Comparison of ENCODE assay signal across 30 cellular contexts in the genomic region with DNA sequence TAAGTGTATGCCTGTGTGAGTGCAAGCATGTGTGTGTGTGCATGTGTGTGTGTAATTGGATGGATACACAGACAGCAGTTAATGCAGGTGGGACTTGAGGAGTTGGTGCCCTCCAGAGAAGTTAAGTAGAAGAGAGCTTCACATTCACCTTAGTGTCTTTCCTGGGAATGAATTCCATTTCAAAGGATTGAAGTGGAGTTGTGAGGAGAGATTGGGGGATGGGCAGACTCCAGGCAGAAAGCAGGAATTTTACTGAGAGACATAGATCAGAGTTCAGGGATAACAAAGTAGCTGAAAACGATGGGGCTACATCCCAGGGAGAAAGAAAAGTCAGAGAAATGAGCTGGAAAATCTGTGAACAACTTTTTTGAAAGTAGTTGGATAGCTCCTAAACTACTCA.
DNase-seq lines count a peak whose midpoint lies in the region; ATAC-seq, FAIRE-seq and TF ChIP-seq lines count a peak whose summit lies in the region.
"Had no signal": no experiment of that assay in that cellular context is flagged by ENCODE, and none has a peak within 500 bp of the region (broad histone marks: within the 10 kb centered on the region; RNA-seq: fewer than 3 reads in every experiment).

No MANE protein-coding gene starts in this region.

- TF ChIP-seq RAD21 in H1 (IDR thresholded peaks at IDR 0.05 in 1 of 2, conservative IDR thresholded peaks at IDR 0.05 in 1 of 2; ENCODE audit: low read depth in 2 of 2, low read length in 2 of 2) = no peak

- H2BK20ac ChIP-seq in H1 (ENCODE audit: low read length) = 0 out of 2 replicates have a peak overlapping the region, but pooled peaks have one; percentile 51

- H3K4me1 Mint-ChIP-seq in neural progenitor cell = peaks cover 8% of the 10 kb centered on the region
- H3K4me1 Mint-ChIP-seq: CD14-positive monocyte; CD4-positive, alpha-beta memory T cell; CD4-positive, CD25-positive, alpha-beta regulatory T cell; CD8-positive, alpha-beta memory T cell had no signal

- peak; percentile 58 for DNase-seq in H7
- peak in 1 of 2 experiments; percentile 37 for DNase-seq in H1 (ENCODE audit: low read depth in 1 of 2, low spot score in 2 of 2)
- DNase-seq in neural progenitor cell (ENCODE audit: low spot score) = peak; percentile 5
- DNase-seq in RWPE1 (ENCODE audit: low spot score) = no peak
- DNase-seq: 8988T; ACHN; BE2C; C1 segment of cervical spinal cord; CD4-positive, alpha-beta memory T cell; CD4-positive, CD25-positive, alpha-beta regulatory T cell; CD8-positive, alpha-beta memory T cell; COR-L47; DMS 273 treated with DMSO at 0.1 percent for 48 hours; DMS153; DMS53; DMS79; DND-41; EL; GDM1 had no signal

- H3K4me1 ChIP-seq in H1 (replicated peaks in 1 of 4; ENCODE audit: control insufficient read depth in 3 of 4, insufficient read depth in 4 of 4, low read length in 3 of 4) = peaks cover 0 to 7% (median 1%) of the 10 kb centered on the region in 4 experiments; a peak in 3 of 7 replicates
- H3K4me1 ChIP-seq in iPS-18a (ENCODE audit: control insufficient read depth, low read depth, low read length) = peaks cover 10% of the 10 kb centered on the region
- H3K4me1 ChIP-seq in neural progenitor cell = peaks cover 6% of the 10 kb centered on the region
- H3K4me1 ChIP-seq: BE2C, BLaER1 had no signal

- H4K20me1 ChIP-seq in H1 (replicated peaks in 1 of 2; ENCODE audit: control insufficient read depth in 1 of 2, insufficient read depth in 2 of 2, low read length in 2 of 2) (no peaks in the 10 kb centered on the region), neural progenitor cell (ENCODE audit: low read depth) (no peaks in the 10 kb centered on the region)
- H4K20me1 ChIP-seq: BLaER1 had no signal

- peak overlapping the region; percentile 91 for H3K4ac ChIP-seq in H1 (replicated peaks; ENCODE audit: insufficient read length, low read depth, low read length)

- H3K27ac Mint-ChIP-seq in neural progenitor cell = no peak overlapping the region
- H3K27ac Mint-ChIP-seq: CD14-positive monocyte; CD4-positive, alpha-beta memory T cell; CD4-positive, CD25-positive, alpha-beta regulatory T cell; CD8-positive, alpha-beta memory T cell had no signal

- H3K4me3 Mint-ChIP-seq in neural progenitor cell = no peak overlapping the region
- H3K4me3 Mint-ChIP-seq: CD14-positive monocyte; CD4-positive, alpha-beta memory T cell; CD4-positive, CD25-positive, alpha-beta regulatory T cell; CD8-positive, alpha-beta memory T cell had no signal

- TF ChIP-seq POLR2A in H1 (IDR thresholded peaks at IDR 0.05; ENCODE audit: control extremely low read depth in 1 of 2, low read depth in 2 of 2, low read length in 2 of 2) = no peak

- no peak overlapping the region for H3K23ac ChIP-seq in H1 (ENCODE audit: insufficient read length)

- FAIRE-seq in H1 (lab: Jason Lieb, UNC) = peak; percentile 24
- FAIRE-seq: A204.1, GM12878, GM12892, GM18507, GM19239 had no signal

- H3K4me2 ChIP-seq in H1 (ENCODE audit: insufficient read depth in 1 of 2, low read depth in 2 of 2, low read length in 2 of 2) (peak overlapping the region; percentile 38 to 60; a peak in 2 of 4 replicates), neural progenitor cell (no peak overlapping the region)
- H3K4me2 ChIP-seq: BLaER1 had no signal

- H3K27me3 ChIP-seq in H7 (ENCODE audit: control insufficient read depth, insufficient read depth, low read length) (no peaks in the 10 kb centered on the region), H1 (replicated peaks in 1 of 4; ENCODE audit: control insufficient read depth in 3 of 4, extremely low read depth in 1 of 4, insufficient read depth in 3 of 4, low read length in 3 of 4) (no peaks in the 10 kb centered on the region), iPS-18a (ENCODE audit: control insufficient read depth, insufficient read depth, low read length) (no peaks in the 10 kb centered on the region), neural progenitor cell (no peaks in the 10 kb centered on the region)
- H3K27me3 ChIP-seq: BE2C, BLaER1 had no signal

- H3K36me3 ChIP-seq in H7 (replicated peaks; ENCODE audit: control insufficient read depth, insufficient read depth, low read length) (no peaks in the 10 kb centered on the region), H1 (ENCODE audit: control insufficient read depth in 2 of 4, insufficient read depth in 4 of 4, low read length in 3 of 4) (no peaks in the 10 kb centered on the region), iPS-18a (ENCODE audit: control insufficient read depth, low read depth, low read length) (no peaks in the 10 kb centered on the region), neural progenitor cell (no peaks in the 10 kb centered on the region)
- H3K36me3 ChIP-seq: BE2C, BLaER1 had no signal

- H2AFZ ChIP-seq in H1 (ENCODE audit: low read length) = peak overlapping the region; percentile 26; the same call in 1 of the 2 replicates
- no peak overlapping the region for H2AFZ ChIP-seq in neural progenitor cell (replicated peaks)

- CTCF ChIA-PET in H1 (lab: Charles Lee; ENCODE audit: partially characterized antibody) = interaction anchor here (0.9 to 1.5 kb wide), 4 partner anchors 13 to 67 kb away, joined by 3 to 7 read pairs (median 4); no protein-coding TSS in a partner anchor
- CTCF ChIA-PET in RWPE1 (lab: Yijun Ruan, JAX) = interaction anchor here (0.5 to 1.6 kb wide), 2 partner anchors 9 to 172 kb away, joined by 3 read pairs; no protein-coding TSS in a partner anchor

- H2BK15ac ChIP-seq in H1 (ENCODE audit: low read length) = no peak overlapping the region

- no peak overlapping the region for H4K8ac ChIP-seq in H1 (ENCODE audit: extremely low read depth, insufficient read depth, low read length)

- H3K79me1 ChIP-seq in H1 (ENCODE audit: low read depth, low read length) = no peaks in the 10 kb centered on the region

- H4K5ac ChIP-seq in H1 (ENCODE audit: insufficient read length, low read depth, low read length) = no peak overlapping the region

- H3K27ac ChIP-seq in H1 (ENCODE audit: low read depth, low read length) (no peak overlapping the region), iPS-18a (ENCODE audit: low read length) (no peak overlapping the region), neural progenitor cell (no peak overlapping the region), RWPE1 (no peak overlapping the region)
- H3K27ac ChIP-seq: BLaER1 had no signal

- ATAC-seq in GM21360 (IDR thresholded peaks at IDR 0.05; ENCODE audit: unreplicated experiment) (no peak), HG03469 (IDR thresholded peaks at IDR 0.05; ENCODE audit: unreplicated experiment) (no peak), GM18873 (IDR thresholded peaks at IDR 0.05; ENCODE audit: low FRiP score, unreplicated experiment) (no peak)
- ATAC-seq: GM12878 had no signal

- no peak overlapping the region for H3K18ac ChIP-seq in H1 (ENCODE audit: extremely low read depth, low read length)

- H3K9me3 Mint-ChIP-seq in neural progenitor cell = no peaks in the 10 kb centered on the region

- H3K79me2 ChIP-seq in H1 (ENCODE audit: control insufficient read depth in 1 of 2, insufficient read depth in 2 of 2, low read length in 2 of 2) = no peaks in the 10 kb centered on the region
- H3K79me2 ChIP-seq in neural progenitor cell (ENCODE audit: low read depth) = no peaks in the 10 kb centered on the region

- TF ChIP-seq CTCF in H1 (IDR thresholded peaks at IDR 0.05; ENCODE audit: control extremely low read depth in 1 of 3, insufficient read depth in 1 of 3, low read depth in 1 of 3, low read length in 3 of 3) (no peak), neural progenitor cell (IDR thresholded peaks at IDR 0.05) (no peak), RWPE1 (conservative IDR thresholded peaks at IDR 0.05; ENCODE audit: low read depth) (no peak)

- no peak overlapping the region for H3K9ac ChIP-seq in H1 (replicated peaks in 1 of 4; ENCODE audit: extremely low read depth in 1 of 4, low read depth in 3 of 4, low read length in 3 of 4)
- H3K9ac ChIP-seq in iPS-18a (ENCODE audit: low read length) = no peak overlapping the region
- no peak overlapping the region for H3K9ac ChIP-seq in neural progenitor cell
- H3K9ac ChIP-seq: BLaER1 had no signal

- no peak overlapping the region for H2BK5ac ChIP-seq in H1 (ENCODE audit: low read depth, low read length)

- no peaks in the 10 kb centered on the region for H3K36me3 Mint-ChIP-seq in neural progenitor cell
- H3K36me3 Mint-ChIP-seq: CD14-positive monocyte; CD4-positive, CD25-positive, alpha-beta regulatory T cell; CD8-positive, alpha-beta memory T cell had no signal

- POLR2A ChIA-PET in H1 (lab: Charles Lee; ENCODE audit: partially characterized antibody) (no interaction called here), RWPE1 (lab: Yijun Ruan, JAX; ENCODE audit: low non-redundant PET) (no interaction called here)

- no peak overlapping the region for H3K56ac ChIP-seq in H1 (replicated peaks; ENCODE audit: insufficient read length, low read depth, low read length)

- no peaks in the 10 kb centered on the region for H3K9me3 ChIP-seq in H1 (ENCODE audit: insufficient read depth in 2 of 2, low read depth in 1 of 2, low read length in 1 of 2)
- H3K9me3 ChIP-seq in iPS-18a (ENCODE audit: control insufficient read depth, low read depth, low read length) = no peaks in the 10 kb centered on the region
- H3K9me3 ChIP-seq in neural progenitor cell (ENCODE audit: low read depth) = no peaks in the 10 kb centered on the region
- H3K9me3 ChIP-seq: BE2C had no signal

- no peak for TF ChIP-seq EP300 in H1 (IDR thresholded peaks at IDR 0.05; ENCODE audit: borderline replicate concordance in 1 of 2, low read depth in 2 of 2, low read length in 2 of 2)

- H3K23me2 ChIP-seq in H1 (ENCODE audit: low read depth, low read length) = no peaks in the 10 kb centered on the region

- no peak overlapping the region for H2AK5ac ChIP-seq in H1 (ENCODE audit: low read depth, low read length)

- H4K91ac ChIP-seq in H1 (replicated peaks; ENCODE audit: insufficient read length, low read length) = no peak overlapping the region

- peaks cover 2% of the 10 kb centered on the region for H3K27me3 Mint-ChIP-seq in neural progenitor cell (ENCODE audit: insufficient read depth, low read depth)
- H3K27me3 Mint-ChIP-seq: CD4-positive, CD25-positive, alpha-beta regulatory T cell; CD8-positive, alpha-beta memory T cell had no signal

- no peaks in the 10 kb centered on the region for H3F3A ChIP-seq in neural progenitor cell (ENCODE audit: low read depth)

- H2BK120ac ChIP-seq in H1 (replicated peaks; ENCODE audit: low read depth, low read length) = no peak overlapping the region

- H3K4me3 ChIP-seq in H7 (ENCODE audit: insufficient read depth, low read depth, low read length) (no peak overlapping the region), H1 (ENCODE audit: extremely low read depth in 1 of 4, insufficient read depth in 2 of 4, low read depth in 3 of 4, low read length in 4 of 4) (no peak overlapping the region), iPS-18a (ENCODE audit: low read length) (peak overlapping the region; percentile 11), neural progenitor cell (no peak overlapping the region)
- H3K4me3 ChIP-seq: BLaER1, GM12878 had no signal

- H3K14ac ChIP-seq in H1 (ENCODE audit: insufficient read length) = no peak overlapping the region

- H2BK12ac ChIP-seq in H1 (ENCODE audit: low read depth, low read length) = no peak overlapping the region

- WGBS in H1 (ENCODE audit: extremely low coverage in 1 of 2, insufficient coverage in 1 of 2, insufficient read length in 1 of 2, insufficient replicate concordance in 2 of 2, low coverage in 1 of 2, low lambda C conversion rate in 2 of 2, missing lambda C conversion rate in 1 of 2), 2 experiments = 74% methylated on average over 1 of the region's 1 CpG; no CpG with 5 or more reads in 1 of the 2 experiments
